ENCODE assay signal across 1 cellular context in genomic region chr7:102983602-102984001, GRCh38.
TF ChIP-seq lines count a peak whose summit lies in the region.

No MANE protein-coding gene starts in this region.

TF ChIP-seq in K562, 482 proteins besides CTCF, POLR2A, EP300 and RAD21 (continued from another document and continues in another):
- TF ChIP-seq ZBTB11 (CRISPR knock-in tag; IDR thresholded peaks at IDR 0.05), result peak in 1 of 3 experiments; percentile 62; a peak in 1 of 6 replicates
- TF ChIP-seq, protein P1, sequence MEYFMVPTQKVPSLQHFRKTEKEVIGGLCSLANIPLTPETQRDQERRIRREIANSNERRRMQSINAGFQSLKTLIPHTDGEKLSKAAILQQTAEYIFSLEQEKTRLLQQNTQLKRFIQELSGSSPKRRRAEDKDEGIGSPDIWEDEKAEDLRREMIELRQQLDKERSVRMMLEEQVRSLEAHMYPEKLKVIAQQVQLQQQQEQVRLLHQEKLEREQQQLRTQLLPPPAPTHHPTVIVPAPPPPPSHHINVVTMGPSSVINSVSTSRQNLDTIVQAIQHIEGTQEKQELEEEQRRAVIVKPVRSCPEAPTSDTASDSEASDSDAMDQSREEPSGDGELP (CRISPR knock-in tag; IDR thresholded peaks at IDR 0.05; ENCODE audit: borderline replicate concordance), result no peak
- no peak for TF ChIP-seq ELF1 (tag; IDR thresholded peaks at IDR 0.05)
- TF ChIP-seq, protein P2, sequence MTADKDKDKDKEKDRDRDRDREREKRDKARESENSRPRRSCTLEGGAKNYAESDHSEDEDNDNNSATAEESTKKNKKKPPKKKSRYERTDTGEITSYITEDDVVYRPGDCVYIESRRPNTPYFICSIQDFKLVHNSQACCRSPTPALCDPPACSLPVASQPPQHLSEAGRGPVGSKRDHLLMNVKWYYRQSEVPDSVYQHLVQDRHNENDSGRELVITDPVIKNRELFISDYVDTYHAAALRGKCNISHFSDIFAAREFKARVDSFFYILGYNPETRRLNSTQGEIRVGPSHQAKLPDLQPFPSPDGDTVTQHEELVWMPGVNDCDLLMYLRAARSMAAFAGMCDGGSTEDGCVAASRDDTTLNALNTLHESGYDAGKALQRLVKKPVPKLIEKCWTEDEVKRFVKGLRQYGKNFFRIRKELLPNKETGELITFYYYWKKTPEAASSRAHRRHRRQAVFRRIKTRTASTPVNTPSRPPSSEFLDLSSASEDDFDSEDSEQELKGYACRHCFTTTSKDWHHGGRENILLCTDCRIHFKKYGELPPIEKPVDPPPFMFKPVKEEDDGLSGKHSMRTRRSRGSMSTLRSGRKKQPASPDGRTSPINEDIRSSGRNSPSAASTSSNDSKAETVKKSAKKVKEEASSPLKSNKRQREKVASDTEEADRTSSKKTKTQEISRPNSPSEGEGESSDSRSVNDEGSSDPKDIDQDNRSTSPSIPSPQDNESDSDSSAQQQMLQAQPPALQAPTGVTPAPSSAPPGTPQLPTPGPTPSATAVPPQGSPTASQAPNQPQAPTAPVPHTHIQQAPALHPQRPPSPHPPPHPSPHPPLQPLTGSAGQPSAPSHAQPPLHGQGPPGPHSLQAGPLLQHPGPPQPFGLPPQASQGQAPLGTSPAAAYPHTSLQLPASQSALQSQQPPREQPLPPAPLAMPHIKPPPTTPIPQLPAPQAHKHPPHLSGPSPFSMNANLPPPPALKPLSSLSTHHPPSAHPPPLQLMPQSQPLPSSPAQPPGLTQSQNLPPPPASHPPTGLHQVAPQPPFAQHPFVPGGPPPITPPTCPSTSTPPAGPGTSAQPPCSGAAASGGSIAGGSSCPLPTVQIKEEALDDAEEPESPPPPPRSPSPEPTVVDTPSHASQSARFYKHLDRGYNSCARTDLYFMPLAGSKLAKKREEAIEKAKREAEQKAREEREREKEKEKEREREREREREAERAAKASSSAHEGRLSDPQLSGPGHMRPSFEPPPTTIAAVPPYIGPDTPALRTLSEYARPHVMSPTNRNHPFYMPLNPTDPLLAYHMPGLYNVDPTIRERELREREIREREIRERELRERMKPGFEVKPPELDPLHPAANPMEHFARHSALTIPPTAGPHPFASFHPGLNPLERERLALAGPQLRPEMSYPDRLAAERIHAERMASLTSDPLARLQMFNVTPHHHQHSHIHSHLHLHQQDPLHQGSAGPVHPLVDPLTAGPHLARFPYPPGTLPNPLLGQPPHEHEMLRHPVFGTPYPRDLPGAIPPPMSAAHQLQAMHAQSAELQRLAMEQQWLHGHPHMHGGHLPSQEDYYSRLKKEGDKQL (CRISPR knock-in tag; IDR thresholded peaks at IDR 0.05; ENCODE audit: borderline replicate concordance), result no peak
- TF ChIP-seq ZNF695 (CRISPR knock-in tag; IDR thresholded peaks at IDR 0.05), result no peak
- no peak for TF ChIP-seq NFATC3 (IDR thresholded peaks at IDR 0.05)
- TF ChIP-seq FOXM1 (IDR thresholded peaks at IDR 0.05; ENCODE audit: low read depth), result peak; percentile 80; the same call in 1 of the 2 replicates
- TF ChIP-seq FOXM1 (CRISPR knock-in tag; IDR thresholded peaks at IDR 0.05; ENCODE audit: low read depth), result no peak
- no peak for TF ChIP-seq NFXL1 (CRISPR knock-in tag; IDR thresholded peaks at IDR 0.05)
- TF ChIP-seq E2F1 (CRISPR knock-in tag; IDR thresholded peaks at IDR 0.05), result no peak
- no peak for TF ChIP-seq NR3C1 (CRISPR knock-in tag; IDR thresholded peaks at IDR 0.05)
- no peak for TF ChIP-seq ETS2 (tag; IDR thresholded peaks at IDR 0.05; ENCODE audit: borderline replicate concordance, poor library complexity, severe bottlenecking)
- TF ChIP-seq ZNF12 (CRISPR knock-in tag; IDR thresholded peaks at IDR 0.05), result no peak
- TF ChIP-seq BACH1 (tag; IDR thresholded peaks at IDR 0.05), result no peak
- TF ChIP-seq MTF1 (CRISPR knock-in tag; IDR thresholded peaks at IDR 0.05; ENCODE audit: borderline replicate concordance), result no peak
- 0 out of 2 replicates have a peak, but pooled peaks have one; percentile 19 for TF ChIP-seq NFE2 (IDR thresholded peaks at IDR 0.05; ENCODE audit: low read depth)
- 0 out of 2 replicates have a peak, but pooled peaks have one; percentile 33 for TF ChIP-seq ZEB2 (IDR thresholded peaks at IDR 0.05)
- no peak for TF ChIP-seq TCF15 (CRISPR knock-in tag; IDR thresholded peaks at IDR 0.05)
- TF ChIP-seq ZNF408 (CRISPR knock-in tag; IDR thresholded peaks at IDR 0.05; ENCODE audit: low read depth), result no peak
- peak; percentile 74; the same call in 1 of the 2 replicates for TF ChIP-seq ZNF589 (CRISPR knock-in tag; IDR thresholded peaks at IDR 0.05; ENCODE audit: low read depth)
- TF ChIP-seq ZNF280A (IDR thresholded peaks at IDR 0.05; ENCODE audit: low read depth, partially characterized antibody), result no peak
- no peak for TF ChIP-seq SMARCA5 (IDR thresholded peaks at IDR 0.05)
- TF ChIP-seq CBX1 (IDR thresholded peaks at IDR 0.05; ENCODE audit: low read depth), result no peak
- TF ChIP-seq ZBED1 (IDR thresholded peaks at IDR 0.05), result no peak
- no peak for TF ChIP-seq SRSF1 (IDR thresholded peaks at IDR 0.05; ENCODE audit: low read depth, low read length)
- TF ChIP-seq NR2C2 (CRISPR knock-in tag; IDR thresholded peaks at IDR 0.05), result no peak
- no peak for TF ChIP-seq NR2C2 (tag; IDR thresholded peaks at IDR 0.05)
- TF ChIP-seq GMEB1 (CRISPR knock-in tag; IDR thresholded peaks at IDR 0.05), result no peak
- TF ChIP-seq RBM15 (IDR thresholded peaks at IDR 0.05; ENCODE audit: insufficient read depth, low read length), result no peak
- TF ChIP-seq CEBPB (tag; IDR thresholded peaks at IDR 0.05), result no peak
- TF ChIP-seq MAZ (CRISPR knock-in tag; conservative IDR thresholded peaks at IDR 0.05 in 1 of 2, IDR thresholded peaks at IDR 0.05 in 1 of 2), result peak; percentile 21 to 41; a peak in 2 of 4 replicates
- TF ChIP-seq OTX1 (CRISPR knock-in tag; IDR thresholded peaks at IDR 0.05), result no peak
- TF ChIP-seq SMARCC2 (IDR thresholded peaks at IDR 0.05; ENCODE audit: low read depth), result no peak
- no peak for TF ChIP-seq TSC22D4 (tag; IDR thresholded peaks at IDR 0.05)
- TF ChIP-seq GATAD2B (IDR thresholded peaks at IDR 0.05; ENCODE audit: borderline replicate concordance), result no peak
- no peak for TF ChIP-seq ARHGAP35 (IDR thresholded peaks at IDR 0.05; ENCODE audit: partially characterized antibody)
- TF ChIP-seq SP1 (CRISPR knock-in tag; IDR thresholded peaks at IDR 0.05), result peak; percentile 34; the same call in 1 of the 2 replicates
- TF ChIP-seq SPI1 (IDR thresholded peaks at IDR 0.05; ENCODE audit: borderline replicate concordance, low read depth, low read length), result no peak
- no peak for TF ChIP-seq POLR2G (IDR thresholded peaks at IDR 0.05; ENCODE audit: low read depth, low read length)
- no peak for TF ChIP-seq ZSCAN29 (IDR thresholded peaks at IDR 0.05)
- TF ChIP-seq NRF1 (conservative IDR thresholded peaks at IDR 0.05 in 1 of 2, IDR thresholded peaks at IDR 0.05 in 1 of 2), result no peak
